ENCODE assay signal across 31 cellular contexts in the genomic region with DNA sequence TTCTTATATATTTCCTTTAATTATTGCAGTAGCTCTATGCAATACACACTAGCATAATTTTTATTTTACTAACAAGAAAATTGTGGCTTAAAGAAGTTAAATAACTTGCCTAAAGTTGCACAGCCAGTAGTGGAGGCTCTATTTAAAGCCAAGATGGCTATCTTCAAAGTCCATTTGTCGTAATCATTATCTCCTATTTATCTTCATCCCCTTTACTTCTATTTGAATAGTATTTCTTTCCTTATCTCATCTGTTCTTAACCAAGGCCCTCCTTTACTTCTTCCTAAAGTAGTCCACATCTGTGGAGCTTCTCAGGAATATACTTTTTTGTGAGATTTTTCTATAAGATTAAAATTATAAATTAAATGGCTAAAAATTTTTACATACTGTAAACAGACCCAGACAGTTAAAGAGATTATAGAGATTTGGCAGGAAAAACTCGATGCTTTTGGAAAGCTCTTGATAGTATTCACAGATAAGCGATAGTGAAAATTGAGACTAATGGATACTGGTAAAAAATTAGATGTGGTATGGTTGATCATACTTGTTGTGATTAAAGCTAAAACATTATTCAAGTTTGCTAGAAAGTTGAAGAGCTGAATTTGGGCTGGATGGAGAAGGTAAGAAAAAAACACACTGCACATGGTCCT.
DNase-seq lines count a peak whose midpoint lies in the region; ATAC-seq and TF ChIP-seq lines count a peak whose summit lies in the region.
"Had no signal": no experiment of that assay in that cellular context is flagged by ENCODE, and none has a peak within 500 bp of the region (broad histone marks: within the 10 kb centered on the region; RNA-seq: fewer than 3 reads in every experiment).

No MANE protein-coding gene starts in this region.

- ATAC-seq in T-helper 17 cell (no peak), GM21717 (IDR thresholded peaks at IDR 0.05; ENCODE audit: unreplicated experiment) (no peak)
- ATAC-seq: A549, foreskin keratinocyte, left ventricle myocardium superior, right lobe of liver had no signal

- H3K27ac Mint-ChIP-seq in activated CD4-positive, alpha-beta memory T cell treated with anti-CD3 and anti-CD28 coated beads, Interleukin-2, amount 10 ng/mL, durations not matched to agents 7 days and 5 days: peak overlapping the region; percentile 34
- no peak overlapping the region for H3K27ac Mint-ChIP-seq in activated CD4-positive, alpha-beta memory T cell treated with anti-CD3 and anti-CD28 coated beads for 36 hours
- H3K27ac Mint-ChIP-seq in CD4-positive, alpha-beta memory T cell: peak overlapping the region in 6 of 7 donors; percentile 54 to 89 (median 82)
- peak overlapping the region; percentile 47 for H3K27ac Mint-ChIP-seq in T-helper 17 cell
- peak overlapping the region; percentile 91 for H3K27ac Mint-ChIP-seq in mesothelial cell of epicardium
- H3K27ac Mint-ChIP-seq: activated T-helper 2 cell treated with anti-CD3 and anti-CD28 coated beads, Interferon-gamma antibody, Interleukin-2, Interleukin-4, amounts not matched to agents 10 μg/mL and 5 μg/mL and 100 μg/mL, durations not matched to agents 14 hours and 24 hours and 36 hours had no signal

- H3K9me3 Mint-ChIP-seq in activated CD4-positive, alpha-beta memory T cell treated with anti-CD3 and anti-CD28 coated beads, Interleukin-2, amount 10 ng/mL, durations not matched to agents 7 days and 5 days: no peaks in the 10 kb centered on the region
- H3K9me3 Mint-ChIP-seq in activated CD4-positive, alpha-beta memory T cell treated with anti-CD3 and anti-CD28 coated beads for 36 hours: no peaks in the 10 kb centered on the region
- no peaks in the 10 kb centered on the region for H3K9me3 Mint-ChIP-seq in CD4-positive, alpha-beta memory T cell
- H3K9me3 Mint-ChIP-seq in mesothelial cell of epicardium: no peaks in the 10 kb centered on the region
- H3K9me3 Mint-ChIP-seq: activated T-helper 2 cell treated with anti-CD3 and anti-CD28 coated beads, Interferon-gamma antibody, Interleukin-2, Interleukin-4, amounts not matched to agents 10 μg/mL and 5 μg/mL and 100 μg/mL, durations not matched to agents 14 hours and 24 hours and 36 hours; stimulated activated naive CD8-positive, alpha-beta T cell treated with anti-CD3 and anti-CD28 coated beads, Interleukin-15, Interleukin-2, amounts not matched to agents 100 ng/mL and 50 ng/mL, for 24 hours had no signal

- no peak overlapping the region for H3K4me3 Mint-ChIP-seq in activated CD4-positive, alpha-beta memory T cell treated with anti-CD3 and anti-CD28 coated beads, Interleukin-2, amount 10 ng/mL, durations not matched to agents 7 days and 5 days
- no peak overlapping the region for H3K4me3 Mint-ChIP-seq in activated CD4-positive, alpha-beta memory T cell treated with anti-CD3 and anti-CD28 coated beads for 36 hours
- H3K4me3 Mint-ChIP-seq in CD4-positive, alpha-beta memory T cell: peak overlapping the region in 4 of 8 donors; percentile 7 to 84 (median 68)
- H3K4me3 Mint-ChIP-seq in T-helper 17 cell: no peak overlapping the region
- H3K4me3 Mint-ChIP-seq in mesothelial cell of epicardium: no peak overlapping the region
- H3K4me3 Mint-ChIP-seq: stimulated activated naive CD8-positive, alpha-beta T cell treated with anti-CD3 and anti-CD28 coated beads, Interleukin-15, Interleukin-2, amounts not matched to agents 100 ng/mL and 50 ng/mL, for 24 hours had no signal

- intact Hi-C loops in activated CD4-positive, alpha-beta memory T cell treated with anti-CD3 and anti-CD28 coated beads for 36 hours (cut with micrococcal nuclease): no loop called here
- intact Hi-C loops in CD4-positive, alpha-beta memory T cell (cut with micrococcal nuclease): no loop called here

- no peaks in the 10 kb centered on the region for H3K27me3 ChIP-seq in CD4-positive, alpha-beta memory T cell (ENCODE audit: insufficient read depth, low read length)
- H3K27me3 ChIP-seq: esophagus squamous epithelium, foreskin keratinocyte, right lobe of liver, spleen, uterus had no signal

- no peaks in the 10 kb centered on the region for H3K27me3 Mint-ChIP-seq in activated CD4-positive, alpha-beta memory T cell treated with anti-CD3 and anti-CD28 coated beads, Interleukin-2, amount 10 ng/mL, durations not matched to agents 7 days and 5 days
- H3K27me3 Mint-ChIP-seq in activated CD4-positive, alpha-beta memory T cell treated with anti-CD3 and anti-CD28 coated beads for 36 hours: no peaks in the 10 kb centered on the region
- no peaks in the 10 kb centered on the region for H3K27me3 Mint-ChIP-seq in CD4-positive, alpha-beta memory T cell
- H3K27me3 Mint-ChIP-seq in T-helper 17 cell (no peaks in the 10 kb centered on the region), mesothelial cell of epicardium (ENCODE audit: low read depth) (no peaks in the 10 kb centered on the region)
- H3K27me3 Mint-ChIP-seq: stimulated activated naive CD8-positive, alpha-beta T cell treated with anti-CD3 and anti-CD28 coated beads, Interleukin-15, Interleukin-2, amounts not matched to agents 100 ng/mL and 50 ng/mL, for 24 hours had no signal

- no peaks in the 10 kb centered on the region for H3K9me3 ChIP-seq in CD4-positive, alpha-beta memory T cell (ENCODE audit: control insufficient read depth in 1 of 2, low read length in 2 of 2)
- no peaks in the 10 kb centered on the region for H3K9me3 ChIP-seq in T-helper 17 cell (ENCODE audit: control insufficient read depth, low read length, poor library complexity, severe bottlenecking)
- H3K9me3 ChIP-seq: A549, esophagus squamous epithelium, prostate gland, right lobe of liver, spleen, uterus had no signal

- H3K4me1 ChIP-seq in CD4-positive, alpha-beta memory T cell (ENCODE audit: insufficient read depth, low read length): peaks cover 46% of the 10 kb centered on the region
- H3K4me1 ChIP-seq: foreskin keratinocyte, prostate gland had no signal

- no peak overlapping the region for H3K27ac ChIP-seq in CD4-positive, alpha-beta memory T cell (ENCODE audit: low read depth, low read length)
- H3K27ac ChIP-seq: A549, esophagus squamous epithelium, foreskin keratinocyte, KMS-11, prostate gland, right lobe of liver, spleen, uterus had no signal

- TF ChIP-seq CTCF in mesothelial cell of epicardium (IDR thresholded peaks at IDR 0.05; ENCODE audit: unreplicated experiment): no peak

- H3K4me1 Mint-ChIP-seq in activated CD4-positive, alpha-beta memory T cell treated with anti-CD3 and anti-CD28 coated beads, Interleukin-2, amount 10 ng/mL, durations not matched to agents 7 days and 5 days: peaks cover 50% of the 10 kb centered on the region
- peaks cover 46% of the 10 kb centered on the region for H3K4me1 Mint-ChIP-seq in activated CD4-positive, alpha-beta memory T cell treated with anti-CD3 and anti-CD28 coated beads for 36 hours (ENCODE audit: low read depth)
- H3K4me1 Mint-ChIP-seq in CD4-positive, alpha-beta memory T cell: peaks cover 38 to 62% (median 47%) of the 10 kb centered on the region in 4 donors
- peaks cover 39% of the 10 kb centered on the region for H3K4me1 Mint-ChIP-seq in T-helper 17 cell
- H3K4me1 Mint-ChIP-seq in mesothelial cell of epicardium: peaks cover 40% of the 10 kb centered on the region

- H3K36me3 Mint-ChIP-seq in activated CD4-positive, alpha-beta memory T cell treated with anti-CD3 and anti-CD28 coated beads, Interleukin-2, amount 10 ng/mL, durations not matched to agents 7 days and 5 days (ENCODE audit: low read depth): peaks cover 11% of the 10 kb centered on the region
- no peaks in the 10 kb centered on the region for H3K36me3 Mint-ChIP-seq in activated CD4-positive, alpha-beta memory T cell treated with anti-CD3 and anti-CD28 coated beads for 36 hours
- H3K36me3 Mint-ChIP-seq in CD4-positive, alpha-beta memory T cell: peaks cover 0 to 6% of the 10 kb centered on the region in 2 donors
- H3K36me3 Mint-ChIP-seq in T-helper 17 cell (ENCODE audit: low read depth): no peaks in the 10 kb centered on the region
- peaks cover 2% of the 10 kb centered on the region for H3K36me3 Mint-ChIP-seq in mesothelial cell of epicardium

- CTCF ChIA-PET in activated CD4-positive, alpha-beta memory T cell treated with anti-CD3 and anti-CD28 coated beads, Interleukin-2, amount 10 ng/mL, durations not matched to agents 7 days and 5 days (lab: Charles Lee): interaction anchor here (1.2 to 2.2 kb wide), 2 partner anchors 21 to 64 kb away, joined by 3 to 8 read pairs; no protein-coding TSS in a partner anchor
- CTCF ChIA-PET in activated CD4-positive, alpha-beta memory T cell treated with anti-CD3 and anti-CD28 coated beads for 36 hours (lab: Charles Lee): no interaction called here
- CTCF ChIA-PET in CD4-positive, alpha-beta memory T cell (lab: Charles Lee; ENCODE audit: partially characterized antibody): interaction anchor here (0.9 to 1.1 kb wide), 5 partner anchors 9 to 86 kb away, joined by 3 to 4 read pairs (median 3); no protein-coding TSS in a partner anchor

- DNase-seq in activated CD4-positive, alpha-beta memory T cell treated with anti-CD3 and anti-CD28 coated beads, Interleukin-2, amount 10 ng/mL, durations not matched to agents 7 days and 5 days: no peak
- DNase-seq in activated CD4-positive, alpha-beta memory T cell treated with anti-CD3 and anti-CD28 coated beads for 36 hours: no peak
- no peak for DNase-seq in CD4-positive, alpha-beta memory T cell
- DNase-seq in T-helper 17 cell: no peak
- no peak for DNase-seq in mesothelial cell of epicardium (ENCODE audit: low spot score in 2 of 2, unreplicated experiment in 2 of 2)
- DNase-seq in EL: no peak
- DNase-seq in COLO668 (lab: John Stamatoyannopoulos, UW; ENCODE audit: unreplicated experiment): no peak
- DNase-seq: activated CD4-positive, alpha-beta T cell treated with anti-CD3 and anti-CD28 coated beads for 48 hours; cerebellar nuclear complex; dermis blood vessel endothelial cell; esophagus squamous epithelium; foreskin keratinocyte; head of caudate nucleus; kidney; left ventricle myocardium superior; NCI-H2081; NCI-H526; nucleus accumbens; right lobe of liver; Right ventricle myocardium superior; spleen; stimulated activated CD4-positive, alpha-beta T cell treated with anti-CD3 and anti-CD28 coated beads, Interleukin-2, amount 100 ng/mL, for 24 hours; stimulated activated CD8-positive, alpha-beta memory T cell treated with anti-CD3 and anti-CD28 coated beads, Interleukin-4, amount 100 ng/mL, for 48 hours; T1000; uterus had no signal

- no peak overlapping the region for H3K4me3 ChIP-seq in CD4-positive, alpha-beta memory T cell (ENCODE audit: low read length in 2 of 2)
- H3K4me3 ChIP-seq: A549, esophagus squamous epithelium, prostate gland, right lobe of liver, spleen, uterus had no signal

- POLR2A ChIA-PET in activated CD4-positive, alpha-beta memory T cell treated with anti-CD3 and anti-CD28 coated beads, Interleukin-2, amount 10 ng/mL, durations not matched to agents 7 days and 5 days (lab: Charles Lee): interaction anchor here (1.1 to 2.0 kb wide), 5 partner anchors 8 to 132 kb away, joined by 3 to 8 read pairs (median 3); no protein-coding TSS in a partner anchor
- POLR2A ChIA-PET in activated CD4-positive, alpha-beta memory T cell treated with anti-CD3 and anti-CD28 coated beads for 36 hours (lab: Charles Lee): no interaction called here
- POLR2A ChIA-PET in CD4-positive, alpha-beta memory T cell (lab: Charles Lee; ENCODE audit: partially characterized antibody): no interaction called here

- H3K36me3 ChIP-seq in CD4-positive, alpha-beta memory T cell (ENCODE audit: insufficient read depth, low read length): no peaks in the 10 kb centered on the region
- H3K36me3 ChIP-seq: esophagus squamous epithelium, prostate gland, right lobe of liver, spleen, uterus had no signal
